ENCODE assay signal across 8 cellular contexts in the genomic region with DNA sequence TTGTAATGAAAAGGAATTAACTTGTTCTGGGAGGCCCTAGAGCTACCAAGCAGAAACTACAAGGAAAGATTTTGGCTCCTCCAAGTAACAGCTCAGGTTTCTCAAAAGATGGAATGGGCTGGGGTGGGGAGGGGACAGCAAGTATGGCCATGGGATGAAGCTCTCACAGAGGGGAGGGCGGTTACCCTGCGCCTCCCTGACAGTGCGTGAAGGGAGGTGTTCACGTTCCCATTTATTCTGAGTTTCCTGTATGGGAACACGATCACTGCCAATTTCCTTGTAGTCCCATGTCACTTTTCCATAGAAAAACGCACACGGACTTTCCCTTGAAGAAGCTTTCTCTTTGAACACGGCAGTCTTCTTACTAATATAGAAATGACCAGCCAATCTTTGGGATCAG. TPM values are rescaled to one million over a fixed set of nuclear protein-coding genes. Genes with fewer than 3 reads are reported as not detected.
A peak's percentile ranks its signal among the peaks of the same experiment; 100 is the strongest.
DNase-seq lines count a peak whose midpoint lies in the region; ATAC-seq, FAIRE-seq and TF ChIP-seq lines count a peak whose summit lies in the region.

No MANE protein-coding gene starts in this region.

- SMC1A ChIA-PET in GM12878 (lab: Charles Lee; ENCODE audit: uncharacterized antibody, unreplicated experiment), result interaction anchor here (0.6 to 9.6 kb wide), 33 partner anchors 10 to 278 kb away, joined by 3 to 246 read pairs (median 6); a partner anchor contains a TSS

- H3K36me3 ChIP-seq in GM12878 (ENCODE audit: control insufficient read depth in 2 of 2, insufficient read depth in 2 of 2, low read length in 1 of 2), result peaks cover 6% of the 10 kb centered on the region in 2 experiments; a peak in 3 of 4 replicates
- H3K36me3 ChIP-seq in mesendoderm (ENCODE audit: control insufficient read depth, insufficient read depth, low read length), result no peaks in the 10 kb centered on the region
- no peaks in the 10 kb centered on the region for H3K36me3 ChIP-seq in vagina

- H3K4ac ChIP-seq in mesendoderm (ENCODE audit: low read depth, low read length), result no peak overlapping the region

- RAD21 ChIA-PET in GM12878 (lab: Charles Lee; ENCODE audit: unreplicated experiment), result interaction anchor here (0.7 to 7.8 kb wide), 27 partner anchors 12 to 303 kb away, joined by 3 to 176 read pairs (median 7); a partner anchor contains a TSS

- H3K4me1 ChIP-seq in GM12878 (ENCODE audit: control insufficient read depth, insufficient read depth, low read length) (peaks cover 67% of the 10 kb centered on the region), mesendoderm (ENCODE audit: control insufficient read depth, low read depth, low read length) (peaks cover 47% of the 10 kb centered on the region), vagina (peaks cover 54% of the 10 kb centered on the region)

- H2BK15ac ChIP-seq in mesendoderm (replicated peaks; ENCODE audit: low read depth), result no peak overlapping the region

- WGBS in GM12878 (ENCODE audit: insufficient coverage, insufficient replicate concordance, low lambda C conversion rate, missing lambda C conversion rate), result 25% methylated on average over 8 of the region's 8 CpGs
- no CpG with 5 or more reads among the region's 8 CpGs for WGBS in mesendoderm (ENCODE audit: extremely low coverage, insufficient coverage, low lambda C conversion rate)

- H3K79me1 ChIP-seq in mesendoderm (ENCODE audit: low read length), result peaks cover 36% of the 10 kb centered on the region

- H3K56ac ChIP-seq in mesendoderm (ENCODE audit: low read length), result peak overlapping the region; percentile 70

- H3K4me2 ChIP-seq in GM12878 (ENCODE audit: control insufficient read depth, insufficient read depth) (peak overlapping the region; percentile 99), mesendoderm (ENCODE audit: low read length) (no peak overlapping the region)

- H4K5ac ChIP-seq in mesendoderm (ENCODE audit: low read length), result no peak overlapping the region

- TF ChIP-seq CTCF in GM12878 (IDR thresholded peaks at IDR 0.05 in 2 of 3, conservative IDR thresholded peaks at IDR 0.05 in 1 of 3; ENCODE audit: control insufficient read depth in 2 of 3, extremely low read depth in 1 of 3, insufficient read depth in 1 of 3, low read depth in 3 of 3, low read length in 3 of 3) (no peak), vagina (IDR thresholded peaks at IDR 0.05) (no peak)

- peak overlapping the region; percentile 52 for H2BK5ac ChIP-seq in mesendoderm (ENCODE audit: low read length)

- no peak overlapping the region for H2BK120ac ChIP-seq in mesendoderm (ENCODE audit: low read depth, low read length)

- H3K27me3 ChIP-seq in GM12878 (replicated peaks in 1 of 2; ENCODE audit: control insufficient read depth in 2 of 2, insufficient read depth in 2 of 2, low read length in 1 of 2), result no peaks in the 10 kb centered on the region
- H3K27me3 ChIP-seq in mesendoderm (ENCODE audit: insufficient read depth, low read length, poor library complexity), result no peaks in the 10 kb centered on the region
- H3K27me3 ChIP-seq in vagina, result no peaks in the 10 kb centered on the region

- POLR2A ChIA-PET in GM12878 (lab: Charles Lee), result interaction anchor here (0.5 to 8.8 kb wide), 17 partner anchors 12 to 704 kb away, joined by 3 to 171 read pairs (median 4); a partner anchor contains a TSS

- DNase-seq in Right ventricle myocardium superior, result no peak
- no peak for DNase-seq in cardiac septum (ENCODE audit: low spot score)
- DNase-seq in GM12878 (ENCODE audit: low read depth, low spot score), result no peak
- DNase-seq in mesendoderm, result peak; percentile 26
- DNase-seq in vagina (ENCODE audit: extremely low spot score in 2 of 2), result no peak
- no peak for DNase-seq in retina
- no peak for DNase-seq in NCI-H1105 treated with DMSO at 0.1 percent for 48 hours (lab: John Stamatoyannopoulos, UW)
- no peak for DNase-seq in AG08395 (ENCODE audit: low spot score)

- H3K9me3 ChIP-seq in GM12878 (replicated peaks; ENCODE audit: control insufficient read depth, insufficient read depth, low read length) (no peaks in the 10 kb centered on the region), vagina (no peaks in the 10 kb centered on the region)

- no peak overlapping the region for H3K23ac ChIP-seq in mesendoderm (ENCODE audit: low read length)

- no peak for TF ChIP-seq EP300 in GM12878 (IDR thresholded peaks at IDR 0.05; ENCODE audit: borderline replicate concordance in 1 of 2, control insufficient read depth in 1 of 2, low read depth in 2 of 2, low read length in 2 of 2)

- no peak overlapping the region for H4K8ac ChIP-seq in mesendoderm (ENCODE audit: low read depth, low read length)

- peak overlapping the region; percentile 54 for H3K18ac ChIP-seq in mesendoderm (ENCODE audit: low read length)

- CTCF ChIA-PET in GM12878 (lab: Yijun Ruan, JAX), result interaction anchor here (0.8 to 3.4 kb wide), 18 partner anchors 12 to 240 kb away, joined by 3 to 21 read pairs (median 6); a partner anchor contains a TSS

- TF ChIP-seq POLR2A in GM12878 (IDR thresholded peaks at IDR 0.05; ENCODE audit: low read depth, low read length), result no peak
- no peak for TF ChIP-seq POLR2A in vagina (IDR thresholded peaks at IDR 0.05)

- peaks cover 94% of the 10 kb centered on the region for H3K79me2 ChIP-seq in GM12878 (ENCODE audit: control insufficient read depth, insufficient read depth, low read length)
- peaks cover 44% of the 10 kb centered on the region for H3K79me2 ChIP-seq in mesendoderm (ENCODE audit: control insufficient read depth, insufficient read depth, low read length)

- ATAC-seq in Right ventricle myocardium superior (ENCODE audit: poor library complexity) (peak; percentile 7), GM12878 (peak; percentile 12)

- no peak for TF ChIP-seq RAD21 in GM12878 (IDR thresholded peaks at IDR 0.05; ENCODE audit: insufficient read depth, low read depth, low read length)

- H3K9ac ChIP-seq in GM12878 (ENCODE audit: control insufficient read depth, insufficient read depth, low read length) (peak overlapping the region; percentile 91), mesendoderm (ENCODE audit: low read length) (peak overlapping the region; percentile 18)

- BruUV-seq in GM12878 (replicated peaks; lab: Mats Ljungman, UMichigan), result TSS peak; percentile 74

- intact Hi-C loops in Right ventricle myocardium superior (cut with DNase I), result loop anchor here (10.0 kb wide), 1 partner anchor 240 kb away; no protein-coding TSS in a partner anchor
- intact Hi-C loops in cardiac septum (cut with DNase I), result loop anchor here (10.0 kb wide), 1 partner anchor 220 kb away; no protein-coding TSS in a partner anchor
- intact Hi-C loops in GM12878 (cut with micrococcal nuclease; ENCODE audit: unreplicated experiment), result loop anchor here (2.0 to 5.0 kb wide), 3 partner anchors 30 to 223 kb away; no protein-coding TSS in a partner anchor
- intact Hi-C loops in vagina (cut with DNase I), result no loop called here

- in situ Hi-C loops in GM12878 (cut with MboI), result no loop called here

- peak overlapping the region; percentile 99 for H3K27ac ChIP-seq in GM12878 (ENCODE audit: control insufficient read depth, insufficient read depth)
- no peak overlapping the region for H3K27ac ChIP-seq in mesendoderm (ENCODE audit: low read depth, low read length)
- H3K27ac ChIP-seq in vagina, result peak overlapping the region; percentile 47

- H2AFZ ChIP-seq in GM12878 (ENCODE audit: control insufficient read depth, low read depth, low read length), result no peak overlapping the region; the same call in 1 of the 2 replicates

- peak overlapping the region; percentile 66 for H2AK5ac ChIP-seq in mesendoderm (ENCODE audit: low read length)

- no peaks in the 10 kb centered on the region for H4K20me1 ChIP-seq in GM12878 (ENCODE audit: control insufficient read depth, insufficient read depth)

- H3K4me3 ChIP-seq in GM12878, result peak overlapping the region; percentile 75
- no peak overlapping the region for H3K4me3 ChIP-seq in mesendoderm (ENCODE audit: low read length)
- no peak overlapping the region for H3K4me3 ChIP-seq in vagina

- no peak for FAIRE-seq in GM12878 (lab: Jason Lieb, UNC)

TF ChIP-seq in GM12878, 131 proteins besides CTCF, POLR2A, EP300 and RAD21 (continues in another document):
- TF ChIP-seq PML (IDR thresholded peaks at IDR 0.05; ENCODE audit: low read length) (no peak), POLR2AphosphoS5 (IDR thresholded peaks at IDR 0.05; ENCODE audit: low read length) (peak; percentile 16; the same call in 1 of the 2 replicates)

RNA-seq across cellular contexts. Expression of a gene that starts 17.0 kb away (rescaled TPM):
- total RNA-seq in Right ventricle myocardium superior, result 75.3 TPM
- 194 TPM for total RNA-seq in cardiac septum
- total RNA-seq in GM12878 (2013; cell fraction: nucleolus; rRNA removed), result 36.3 and 37.4 TPM in 2 replicates
- total RNA-seq in GM12878 (2014; rRNA removed), result 36.2 and 36.9 TPM in 2 replicates
- 44.6 and 46.5 TPM in 2 replicates for total RNA-seq in GM12878 (2014; rRNA removed; fragmentation: Illumina TruSeq; extraction: Trizol)
- total RNA-seq in GM12878 (2021), result 63.1 and 67.6 TPM in 2 replicates
- polyA plus RNA-seq in GM12878 (2011; ENCODE audit: low read depth), result 8.8 TPM
- 47.3 and 47.4 TPM in 2 replicates for polyA plus RNA-seq in GM12878 (2011; rRNA removed)
- 51.0 and 62.8 TPM in 2 replicates for polyA plus RNA-seq in GM12878 (2011; cell fraction: cytosol; rRNA removed)
- 33.6 and 47.7 TPM in 2 replicates for polyA plus RNA-seq in GM12878 (2011; cell fraction: nucleus; rRNA removed)
- polyA plus RNA-seq in GM12878 (2012), result 13.6 and 28.5 TPM in 2 replicates
- polyA plus RNA-seq in GM12878 (2014; fragmentation: Illumina TruSeq; extraction: Trizol), result 86.9 and 109 TPM in 2 replicates
- 10 to 100 TPM; 11.8 to 16.1 TPM for polyA plus RNA-seq in GM12878 (2014; fragmentation: Nextera tagmentation; extraction: Ambion mirVana)
- polyA plus RNA-seq in GM12878 (2014; rRNA removed), result 59.1 and 61.4 TPM in 2 replicates
- 10 to 100 TPM; 58.4 to 66.1 TPM for polyA plus RNA-seq in GM12878 (2016; fragmentation: Nextera tagmentation; extraction: Ambion mirVana)
- 32.6 and 52.1 TPM in 2 replicates for polyA minus RNA-seq in GM12878 (2011; rRNA and poly(A)+ RNA removed)
- 18.0 and 24.0 TPM in 2 replicates for polyA minus RNA-seq in GM12878 (2011; cell fraction: cytosol; rRNA and poly(A)+ RNA removed)
- 19.7 and 24.1 TPM in 2 replicates for polyA minus RNA-seq in GM12878 (2011; cell fraction: nucleus; rRNA and poly(A)+ RNA removed)
- 32.7 TPM for polyA plus RNA-seq in mesendoderm (2013, experiment 1 of 2)
- polyA plus RNA-seq in mesendoderm (2013, experiment 2 of 2), result 32.9 TPM
- total RNA-seq in vagina, result 44.4 TPM
